Comparison of ENCODE assay signal across 20 cellular contexts in genomic region chr3:77055841-77056341, GRCh38. TPM values are rescaled to one million over a fixed set of nuclear protein-coding genes. Genes with fewer than 3 reads are reported as not detected.
DNase-seq lines count a peak whose midpoint lies in the region; FAIRE-seq and TF ChIP-seq lines count a peak whose summit lies in the region.
"Had no signal": no experiment of that assay in that cellular context is flagged by ENCODE, and none has a peak within 500 bp of the region (broad histone marks: within the 10 kb centered on the region; RNA-seq: fewer than 3 reads in every experiment).

No MANE protein-coding gene starts in this region.

- H3K36me3 ChIP-seq in bronchial epithelial cell (ENCODE audit: control insufficient read depth, insufficient read depth, low read length) (no peaks in the 10 kb centered on the region), smooth muscle cell (ENCODE audit: low read depth) (no peaks in the 10 kb centered on the region), transverse colon (no peaks in the 10 kb centered on the region)
- H3K36me3 ChIP-seq: SJCRH30 had no signal

- H3K4me3 ChIP-seq in bronchial epithelial cell (ENCODE audit: low read depth, low read length) (no peak overlapping the region), smooth muscle cell (no peak overlapping the region), transverse colon (no peak overlapping the region)
- H3K4me3 ChIP-seq: SJCRH30 had no signal

- H3K4me2 ChIP-seq in smooth muscle cell: peak overlapping the region; percentile 71

- no peak for TF ChIP-seq CTCF in bronchial epithelial cell (IDR thresholded peaks at IDR 0.05; ENCODE audit: insufficient read depth, low read length, severe bottlenecking)
- no peak for TF ChIP-seq CTCF in smooth muscle cell (IDR thresholded peaks at IDR 0.05; ENCODE audit: borderline replicate concordance, insufficient read depth, poor library complexity, severe bottlenecking)
- no peak for TF ChIP-seq CTCF in transverse colon (IDR thresholded peaks at IDR 0.05)

- peak overlapping the region; percentile 67 for H3K9ac ChIP-seq in smooth muscle cell (ENCODE audit: low read depth)

- 7% methylated on average over 4 of the region's 4 CpGs for WGBS in smooth muscle cell (ENCODE audit: low lambda C conversion rate)
- 59 to 63% methylated on average over 4 of the region's 4 CpGs for WGBS in transverse colon (ENCODE audit: low coverage in 1 of 2), 2 donors

- no peaks in the 10 kb centered on the region for H3K27me3 ChIP-seq in bronchial epithelial cell (ENCODE audit: control insufficient read depth, insufficient read depth, low read length)
- H3K27me3 ChIP-seq in smooth muscle cell (ENCODE audit: low read depth): no peaks in the 10 kb centered on the region
- no peaks in the 10 kb centered on the region for H3K27me3 ChIP-seq in transverse colon
- H3K27me3 ChIP-seq: SJCRH30 had no signal

- DNase-seq in OCI-M1 (lab: John Stamatoyannopoulos, UW): peak; percentile 49
- DNase-seq in bronchial epithelial cell (ENCODE audit: low read depth): peak; percentile 98
- DNase-seq in iris pigment epithelial cell (ENCODE audit: low read depth): peak; percentile 69
- DNase-seq in smooth muscle cell (lab: John Stamatoyannopoulos, UW; ENCODE audit: unreplicated experiment): no peak
- no peak for DNase-seq in SK-N-DZ (ENCODE audit: low spot score)
- no peak for DNase-seq in transverse colon
- DNase-seq in EL: no peak
- DNase-seq: ACHN; Caco-2; CD4-positive, CD25-positive, alpha-beta regulatory T cell; DMS153; H9; NCI-H1105; NCI-H187; NCI-H226; NCI-H526; RPMI8226; SJCRH30 had no signal

- FAIRE-seq in bronchial epithelial cell (lab: Jason Lieb, UNC): peak; percentile 13

- TF ChIP-seq EP300 in transverse colon (IDR thresholded peaks at IDR 0.05; ENCODE audit: low read depth): no peak

- no peaks in the 10 kb centered on the region for H3K9me3 ChIP-seq in smooth muscle cell (replicated peaks; ENCODE audit: low read depth)
- no peaks in the 10 kb centered on the region for H3K9me3 ChIP-seq in transverse colon
- H3K9me3 ChIP-seq: Caco-2, SJCRH30 had no signal

- in situ Hi-C loops in transverse colon (cut with MboI; ENCODE audit: low pct_ligation_motif_present in 1 of 4, low pct_unique_long_range_greater_than_20kb in 1 of 4, low sequenced_read_pairs in 3 of 4): no loop called here

- H3K79me2 ChIP-seq in smooth muscle cell (ENCODE audit: low read depth): peaks cover 22% of the 10 kb centered on the region

- intact Hi-C loops in transverse colon (cut with DNase I; ENCODE audit: low total_unique reads): no loop called here

- H3F3A ChIP-seq in smooth muscle cell (ENCODE audit: low read depth): peaks cover 39% of the 10 kb centered on the region

- no peaks in the 10 kb centered on the region for H4K20me1 ChIP-seq in smooth muscle cell (ENCODE audit: low read depth)

- H3K4me1 ChIP-seq in smooth muscle cell (ENCODE audit: low read depth): peaks cover 47% of the 10 kb centered on the region
- H3K4me1 ChIP-seq in transverse colon: no peaks in the 10 kb centered on the region
- H3K4me1 ChIP-seq: Caco-2, SJCRH30 had no signal

- peak overlapping the region; percentile 21 for H2AFZ ChIP-seq in smooth muscle cell (ENCODE audit: low read depth)

- TF ChIP-seq POLR2A in transverse colon (IDR thresholded peaks at IDR 0.05): no peak

- peak overlapping the region; percentile 96 for H3K27ac ChIP-seq in smooth muscle cell (ENCODE audit: low read depth)
- H3K27ac ChIP-seq in transverse colon: no peak overlapping the region
- H3K27ac ChIP-seq: SJCRH30 had no signal

RNA-seq across cellular contexts. Expression of gene ROBO2, which starts 16.0 kb away (rescaled TPM):
- total RNA-seq in bronchial epithelial cell (0.26 and 0.79 TPM in 2 replicates), smooth muscle cell (54.4 and 69.7 TPM in 2 replicates), transverse colon (under 1 TPM in 3 of 4 donors, not detected in 1; 0.20 to 0.41 (median 0.32) TPM)
- polyA plus RNA-seq in smooth muscle cell: 15.9 and 23.9 TPM in 2 replicates
- 6.5 and 7.1 TPM in 2 replicates for polyA plus RNA-seq in SK-N-DZ (2014; cell fraction: cytosol; rRNA removed)
- polyA plus RNA-seq in SK-N-DZ (2014; cell fraction: nucleus; rRNA removed): 4.4 and 4.9 TPM in 2 replicates
- total RNA-seq: CD4-positive, CD25-positive, alpha-beta regulatory T cell; LHCN-M2 had no signal
- polyA plus RNA-seq: CD4-positive, CD25-positive, alpha-beta regulatory T cell; IgD-negative memory B cell had no signal

Comparison
In these comparisons a context has a peak if more than half of its experiments do, and no peak if none do; other contexts are left out.
1. DNase-seq: peak in OCI-M1 (single experiment), bronchial epithelial cell (single experiment) and iris pigment epithelial cell (single experiment); none in smooth muscle cell (single experiment), SK-N-DZ (single experiment), transverse colon (single experiment) and EL (single experiment).
2. RNA of gene ROBO2, which starts 16.0 kb away (total RNA-seq): 54.4 to 69.7 TPM in smooth muscle cell; 0.26 to 0.79 TPM in bronchial epithelial cell and 0.20 to 0.41 TPM in transverse colon; every median in the first group is over 10 times any median in the second.